ENCODE assay signal across 8 cellular contexts in the genomic region with DNA sequence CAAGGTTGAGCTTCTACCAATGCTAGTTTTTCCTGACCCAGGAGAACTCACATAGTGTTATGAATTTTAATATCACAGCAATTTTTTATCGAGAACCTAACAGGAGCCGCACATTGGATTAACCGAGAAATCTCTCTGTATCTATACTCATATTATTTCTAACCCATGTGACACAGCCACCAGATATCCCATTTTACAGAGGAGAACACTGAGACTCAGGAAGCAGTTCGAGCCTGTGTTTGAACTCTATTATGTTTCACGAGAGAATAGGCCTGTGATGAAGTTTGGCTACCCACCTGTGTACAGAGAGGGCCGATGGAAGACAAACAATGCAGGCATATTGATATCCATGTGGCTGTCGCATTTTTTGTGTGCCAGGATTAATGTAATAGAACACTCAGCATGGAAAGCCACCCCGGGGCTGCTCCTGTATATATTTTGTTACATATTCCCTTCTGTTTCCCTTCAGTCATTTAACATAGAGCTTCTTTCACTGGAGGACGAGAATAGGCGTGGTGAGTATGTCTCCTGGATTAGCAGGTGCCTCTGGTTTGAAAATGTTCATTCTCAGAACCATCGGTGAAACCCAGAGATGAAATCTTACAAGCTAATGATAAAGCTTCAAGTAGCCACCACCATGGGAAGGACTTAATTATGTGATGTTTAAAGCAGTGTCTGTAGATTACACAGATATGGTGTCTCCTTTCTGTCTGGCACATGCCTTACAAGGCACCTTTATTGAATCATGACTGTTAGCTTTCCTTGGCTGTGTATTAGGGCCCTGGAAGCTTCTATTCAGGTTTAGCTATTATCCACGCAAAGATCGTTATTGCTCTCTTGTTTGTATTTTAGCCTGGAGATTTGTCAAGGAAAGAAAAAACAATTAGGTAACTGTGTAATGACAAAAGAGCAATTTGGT.
DNase-seq lines count a peak whose midpoint lies in the region; ATAC-seq and TF ChIP-seq lines count a peak whose summit lies in the region.
"Not testable (repeated sequence)": the region's sequence is repeated elsewhere in the genome, so short reads cannot be mapped to it uniquely, and the experiment has no call there.

No MANE protein-coding gene starts in this region.

- H3K4me1 Mint-ChIP-seq in CD4-positive, alpha-beta memory T cell = peaks cover 35 to 56% (median 49%) of the 10 kb centered on the region in 4 donors
- H3K4me1 Mint-ChIP-seq in activated T-helper 2 cell treated with anti-CD3 and anti-CD28 coated beads, Interferon-gamma antibody, Interleukin-2, Interleukin-4, amounts not matched to agents 10 μg/mL and 5 μg/mL and 100 μg/mL, durations not matched to agents 14 hours and 24 hours and 36 hours (ENCODE audit: low read depth) = peaks cover 52% of the 10 kb centered on the region

- H3K4me3 Mint-ChIP-seq in CD4-positive, alpha-beta memory T cell = peak overlapping the region in 6 of 8 donors; percentile 64 to 92 (median 76)
- peak overlapping the region; percentile 72 for H3K4me3 Mint-ChIP-seq in activated T-helper 2 cell treated with anti-CD3 and anti-CD28 coated beads, Interferon-gamma antibody, Interleukin-2, Interleukin-4, amounts not matched to agents 10 μg/mL and 5 μg/mL and 100 μg/mL, durations not matched to agents 14 hours and 24 hours and 36 hours (ENCODE audit: low read depth)

- H3K27me3 ChIP-seq in CD4-positive, alpha-beta memory T cell (ENCODE audit: insufficient read depth, low read length); SJSA1 (replicated peaks); effector memory CD4-positive, alpha-beta T cell (replicated peaks; ENCODE audit: control insufficient read depth, insufficient read depth, low read length, poor library complexity, severe bottlenecking); neutrophil; subcutaneous abdominal adipose tissue (ENCODE audit: control insufficient read depth in 5 of 5, insufficient read depth in 4 of 5, low read length in 5 of 5): not testable (repeated sequence)

- peak overlapping the region; percentile 81 to 97 (median 88) for H3K27ac Mint-ChIP-seq in CD4-positive, alpha-beta memory T cell
- H3K27ac Mint-ChIP-seq in activated T-helper 2 cell treated with anti-CD3 and anti-CD28 coated beads, Interferon-gamma antibody, Interleukin-2, Interleukin-4, amounts not matched to agents 10 μg/mL and 5 μg/mL and 100 μg/mL, durations not matched to agents 14 hours and 24 hours and 36 hours = peak overlapping the region; percentile 90

- intact Hi-C loops in CD4-positive, alpha-beta memory T cell (cut with micrococcal nuclease) = loop anchor here (5.0 kb wide), 1 partner anchor 203 kb away; no protein-coding TSS in a partner anchor
- intact Hi-C loops in activated T-helper 2 cell treated with anti-CD3 and anti-CD28 coated beads, Interferon-gamma antibody, Interleukin-2, Interleukin-4, amounts not matched to agents 10 μg/mL and 5 μg/mL and 100 μg/mL, durations not matched to agents 14 hours and 24 hours and 36 hours (cut with micrococcal nuclease) = loop anchor here (5.0 kb wide), 3 partner anchors 38 to 268 kb away; no protein-coding TSS in a partner anchor
- intact Hi-C loops in left colon (cut with DNase I, micrococcal nuclease) = not testable (repeated sequence)

- peak overlapping the region in 1 of 5 donors; percentile 26 for H3K9ac ChIP-seq in subcutaneous abdominal adipose tissue (ENCODE audit: low read length in 5 of 5)

- not testable (repeated sequence) for H3K4me3 ChIP-seq in CD4-positive, alpha-beta memory T cell (ENCODE audit: low read length in 2 of 2); SJSA1; effector memory CD4-positive, alpha-beta T cell (ENCODE audit: insufficient read depth, low read depth, low read length, poor library complexity, severe bottlenecking); neutrophil (ENCODE audit: low read depth in 1 of 2, low read length in 1 of 2); subcutaneous abdominal adipose tissue (ENCODE audit: low read depth in 1 of 5, low read length in 5 of 5)

- POLR2A ChIA-PET in CD4-positive, alpha-beta memory T cell (lab: Charles Lee; ENCODE audit: partially characterized antibody) = interaction anchor here (0.7 to 4.0 kb wide), 22 partner anchors 9 to 287 kb away, joined by 3 to 20 read pairs (median 6); no protein-coding TSS in a partner anchor

- H3K9me3 ChIP-seq in CD4-positive, alpha-beta memory T cell (ENCODE audit: control insufficient read depth in 1 of 2, low read length in 2 of 2); SJSA1 (replicated peaks); effector memory CD4-positive, alpha-beta T cell (ENCODE audit: control insufficient read depth, low read length); neutrophil; subcutaneous abdominal adipose tissue (ENCODE audit: control insufficient read depth in 5 of 5, low read length in 5 of 5): not testable (repeated sequence)

- H3K9me3 Mint-ChIP-seq in CD4-positive, alpha-beta memory T cell; activated T-helper 2 cell treated with anti-CD3 and anti-CD28 coated beads, Interferon-gamma antibody, Interleukin-2, Interleukin-4, amounts not matched to agents 10 μg/mL and 5 μg/mL and 100 μg/mL, durations not matched to agents 14 hours and 24 hours and 36 hours: not testable (repeated sequence)

- peak overlapping the region; percentile 45 for H3K27ac ChIP-seq in CD4-positive, alpha-beta memory T cell (ENCODE audit: low read depth, low read length)
- H3K27ac ChIP-seq in SJSA1 (peak overlapping the region; percentile 65), neutrophil (peak overlapping the region; percentile 70), subcutaneous abdominal adipose tissue (ENCODE audit: low read depth, low read length) (peak overlapping the region; percentile 86)
- H3K27ac ChIP-seq in effector memory CD4-positive, alpha-beta T cell (ENCODE audit: insufficient read depth, low read length, poor library complexity, severe bottlenecking) = peak overlapping the region; percentile 64

- not testable (repeated sequence) for H3K27me3 Mint-ChIP-seq in CD4-positive, alpha-beta memory T cell; activated T-helper 2 cell treated with anti-CD3 and anti-CD28 coated beads, Interferon-gamma antibody, Interleukin-2, Interleukin-4, amounts not matched to agents 10 μg/mL and 5 μg/mL and 100 μg/mL, durations not matched to agents 14 hours and 24 hours and 36 hours (ENCODE audit: low read depth)

- peaks cover 47% of the 10 kb centered on the region for H3K4me1 ChIP-seq in CD4-positive, alpha-beta memory T cell (ENCODE audit: insufficient read depth, low read length)
- H3K4me1 ChIP-seq in SJSA1 (replicated peaks) (peaks cover 38% of the 10 kb centered on the region), neutrophil (ENCODE audit: control insufficient read depth in 1 of 2, insufficient read depth in 1 of 2, low read depth in 1 of 2, low read length in 1 of 2) (peaks cover 28 to 32% of the 10 kb centered on the region in 2 experiments), subcutaneous abdominal adipose tissue (ENCODE audit: control insufficient read depth in 5 of 5, insufficient read depth in 5 of 5, low read length in 5 of 5) (peaks cover 4 to 31% (median 28%) of the 10 kb centered on the region in 5 donors)
- peaks cover 30% of the 10 kb centered on the region for H3K4me1 ChIP-seq in effector memory CD4-positive, alpha-beta T cell (ENCODE audit: control insufficient read depth, insufficient read depth, low read length, poor library complexity, severe bottlenecking)

- CTCF ChIA-PET in CD4-positive, alpha-beta memory T cell (lab: Charles Lee; ENCODE audit: partially characterized antibody) = interaction anchor here (0.7 to 3.8 kb wide), 9 partner anchors 8 to 287 kb away, joined by 3 to 26 read pairs (median 6); no protein-coding TSS in a partner anchor

- peak; percentile 14 for ATAC-seq in left colon

- H3K36me3 Mint-ChIP-seq in CD4-positive, alpha-beta memory T cell; activated T-helper 2 cell treated with anti-CD3 and anti-CD28 coated beads, Interferon-gamma antibody, Interleukin-2, Interleukin-4, amounts not matched to agents 10 μg/mL and 5 μg/mL and 100 μg/mL, durations not matched to agents 14 hours and 24 hours and 36 hours (ENCODE audit: low read depth): not testable (repeated sequence)

- not testable (repeated sequence) for DNase-seq in CD4-positive, alpha-beta memory T cell; SJSA1 (ENCODE audit: low read depth in 1 of 2, low spot score in 2 of 2); activated T-helper 2 cell treated with anti-CD3 and anti-CD28 coated beads, Interferon-gamma antibody, Interleukin-2, Interleukin-4, amounts not matched to agents 10 μg/mL and 5 μg/mL and 100 μg/mL, durations not matched to agents 14 hours and 24 hours and 36 hours (ENCODE audit: low spot score); effector memory CD4-positive, alpha-beta T cell; left colon
- peak; percentile 39 for DNase-seq in LoVo (ENCODE audit: low spot score)

- H3K36me3 ChIP-seq in CD4-positive, alpha-beta memory T cell (ENCODE audit: insufficient read depth, low read length); SJSA1; effector memory CD4-positive, alpha-beta T cell (ENCODE audit: control insufficient read depth, insufficient read depth, low read length); neutrophil; subcutaneous abdominal adipose tissue (ENCODE audit: control insufficient read depth in 5 of 5, insufficient read depth in 5 of 5, low read length in 5 of 5): not testable (repeated sequence)

- not testable (repeated sequence) for TF ChIP-seq CTCF in neutrophil (IDR thresholded peaks at IDR 0.05)
